Comparison of ENCODE assay signal across 8 cellular contexts in genomic region chr6:156886409-156886808, GRCh38.
DNase-seq lines count a peak whose midpoint lies in the region; ATAC-seq and TF ChIP-seq lines count a peak whose summit lies in the region.

No MANE protein-coding gene starts in this region.

- peak overlapping the region; percentile 79 for H3K27ac Mint-ChIP-seq in memory B cell
- no peak overlapping the region for H3K27ac Mint-ChIP-seq in HFFc6

- H4K20me1 ChIP-seq in SU-DHL-6 (ENCODE audit: low read depth, low read length): no peaks in the 10 kb centered on the region; the same call in 1 of the 2 replicates

- H3K4me3 Mint-ChIP-seq in memory B cell (peak overlapping the region; percentile 71), HFFc6 (no peak overlapping the region)

- H3K4me2 ChIP-seq in SU-DHL-6 (ENCODE audit: low read depth, low read length, poor library complexity, severe bottlenecking): peak overlapping the region; percentile 43

- H3K27me3 ChIP-seq in SU-DHL-6 (ENCODE audit: low read length): no peaks in the 10 kb centered on the region

- H3K27ac ChIP-seq in SU-DHL-6 (ENCODE audit: low read depth, low read length): no peak overlapping the region

- H3K36me3 Mint-ChIP-seq in memory B cell: peaks cover 4% of the 10 kb centered on the region
- no peaks in the 10 kb centered on the region for H3K36me3 Mint-ChIP-seq in HFFc6 (ENCODE audit: low read depth)

- no peaks in the 10 kb centered on the region for H3K9me2 ChIP-seq in SU-DHL-6 (replicated peaks; ENCODE audit: insufficient read depth, low read length)

- H2AFZ ChIP-seq in SU-DHL-6 (ENCODE audit: low read depth, low read length, severe bottlenecking): peak overlapping the region; percentile 25

- H3K79me2 ChIP-seq in SU-DHL-6 (ENCODE audit: insufficient read depth, low read length): peaks cover 73% of the 10 kb centered on the region

- H3K9me3 ChIP-seq in SU-DHL-6 (ENCODE audit: insufficient read depth, low read length): no peaks in the 10 kb centered on the region

- no peak for TF ChIP-seq CTCF in SU-DHL-6 (IDR thresholded peaks at IDR 0.05; ENCODE audit: insufficient read depth, low read length, poor library complexity, severe bottlenecking)
- TF ChIP-seq CTCF in HFFc6 (IDR thresholded peaks at IDR 0.05): no peak

- ATAC-seq in GM18858 (IDR thresholded peaks at IDR 0.05; ENCODE audit: unreplicated experiment) (peak; percentile 65), HG02840 (IDR thresholded peaks at IDR 0.05; ENCODE audit: low FRiP score, unreplicated experiment) (peak; percentile 74), memory B cell (ENCODE audit: low read depth) (peak; percentile 40)

- no peak for DNase-seq in memory B cell (ENCODE audit: low spot score in 2 of 2)
- no peak for DNase-seq in HFFc6
- DNase-seq in NCI-H2196 treated with DMSO at 0.1 percent for 48 hours (lab: John Stamatoyannopoulos, UW; ENCODE audit: unreplicated experiment): no peak
- DNase-seq in activated effector memory CD4-positive, alpha-beta T cell treated with anti-CD3 and anti-CD28 coated beads, Interleukin-2, amount 50 U/mL, for 16 hours: no peak
- DNase-seq in NCI-H1105 (lab: John Stamatoyannopoulos, UW): no peak

- H3K4me1 Mint-ChIP-seq in memory B cell: peaks cover 47% of the 10 kb centered on the region
- H3K4me1 Mint-ChIP-seq in HFFc6 (ENCODE audit: low read depth): peaks cover 32% of the 10 kb centered on the region

- H3K9me3 Mint-ChIP-seq in memory B cell: no peaks in the 10 kb centered on the region
- no peaks in the 10 kb centered on the region for H3K9me3 Mint-ChIP-seq in HFFc6

- H3K9ac ChIP-seq in SU-DHL-6 (ENCODE audit: low read length): no peak overlapping the region

- H3K4me3 ChIP-seq in SU-DHL-6 (ENCODE audit: insufficient read depth, low read length, poor library complexity, severe bottlenecking): peak overlapping the region; percentile 13

- H3K27me3 Mint-ChIP-seq in memory B cell (no peaks in the 10 kb centered on the region), HFFc6 (ENCODE audit: insufficient read depth) (no peaks in the 10 kb centered on the region; the same call in 1 of the 2 replicates)

- peaks cover 4% of the 10 kb centered on the region for H3F3A ChIP-seq in SU-DHL-6 (ENCODE audit: insufficient read depth)

- H3K36me3 ChIP-seq in SU-DHL-6 (ENCODE audit: low read length): no peaks in the 10 kb centered on the region
